Comparison of ENCODE assay signal across 4 cellular contexts in genomic region chr17:14134456-14134855, GRCh38.
TF ChIP-seq lines count a peak whose summit lies in the region.

No MANE protein-coding gene starts in this region.

TF ChIP-seq in A549, 52 proteins besides CTCF, POLR2A, EP300 and RAD21:
- TF ChIP-seq RCOR1 (IDR thresholded peaks at IDR 0.05; ENCODE audit: low read depth, low read length) (no peak), ZNF302 (CRISPR knock-in tag; IDR thresholded peaks at IDR 0.05) (no peak), HOXB5 (CRISPR knock-in tag; IDR thresholded peaks at IDR 0.05) (no peak), ELK1 (IDR thresholded peaks at IDR 0.05; ENCODE audit: low read depth, low read length) (no peak), MAFK (IDR thresholded peaks at IDR 0.05; ENCODE audit: partially characterized antibody) (peak; percentile 96)
TF ChIP-seq in A549: peak in this region for 1.

TF ChIP-seq in IMR-90, 13 proteins besides CTCF, POLR2A, EP300 and RAD21:
- no peak for TF ChIP-seq USF2 (IDR thresholded peaks at IDR 0.05; ENCODE audit: low read depth, low read length)
- peak; percentile 95 for TF ChIP-seq MAFK (IDR thresholded peaks at IDR 0.05; ENCODE audit: low read depth, low read length)
TF ChIP-seq in IMR-90: peak in this region for 1.

TF ChIP-seq in H1, 55 proteins besides CTCF, POLR2A, EP300 and RAD21:
- peak; percentile 88 for TF ChIP-seq MAFK (IDR thresholded peaks at IDR 0.05; ENCODE audit: low read depth, low read length)
- no peak for TF ChIP-seq SUZ12 (IDR thresholded peaks at IDR 0.05; ENCODE audit: low read length)

TF ChIP-seq in SK-N-SH, 30 proteins besides CTCF, POLR2A, EP300 and RAD21:
- no peak for TF ChIP-seq REST (IDR thresholded peaks at IDR 0.05; ENCODE audit: low read depth, low read length)
- no peak for TF ChIP-seq TAF1 (IDR thresholded peaks at IDR 0.05; ENCODE audit: borderline replicate concordance, low read depth, low read length)
- no peak for TF ChIP-seq GABPA (IDR thresholded peaks at IDR 0.05; ENCODE audit: low read depth)
- no peak for TF ChIP-seq FOSL2 (IDR thresholded peaks at IDR 0.05; ENCODE audit: borderline replicate concordance, low read depth)
- TF ChIP-seq, protein P1, sequence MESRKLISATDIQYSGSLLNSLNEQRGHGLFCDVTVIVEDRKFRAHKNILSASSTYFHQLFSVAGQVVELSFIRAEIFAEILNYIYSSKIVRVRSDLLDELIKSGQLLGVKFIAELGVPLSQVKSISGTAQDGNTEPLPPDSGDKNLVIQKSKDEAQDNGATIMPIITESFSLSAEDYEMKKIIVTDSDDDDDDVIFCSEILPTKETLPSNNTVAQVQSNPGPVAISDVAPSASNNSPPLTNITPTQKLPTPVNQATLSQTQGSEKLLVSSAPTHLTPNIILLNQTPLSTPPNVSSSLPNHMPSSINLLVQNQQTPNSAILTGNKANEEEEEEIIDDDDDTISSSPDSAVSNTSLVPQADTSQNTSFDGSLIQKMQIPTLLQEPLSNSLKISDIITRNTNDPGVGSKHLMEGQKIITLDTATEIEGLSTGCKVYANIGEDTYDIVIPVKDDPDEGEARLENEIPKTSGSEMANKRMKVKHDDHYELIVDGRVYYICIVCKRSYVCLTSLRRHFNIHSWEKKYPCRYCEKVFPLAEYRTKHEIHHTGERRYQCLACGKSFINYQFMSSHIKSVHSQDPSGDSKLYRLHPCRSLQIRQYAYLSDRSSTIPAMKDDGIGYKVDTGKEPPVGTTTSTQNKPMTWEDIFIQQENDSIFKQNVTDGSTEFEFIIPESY (IDR thresholded peaks at IDR 0.05; ENCODE audit: borderline replicate concordance, low read depth): no peak
- TF ChIP-seq YY1 (IDR thresholded peaks at IDR 0.05; ENCODE audit: low read depth): no peak
- TF ChIP-seq, protein P2, sequence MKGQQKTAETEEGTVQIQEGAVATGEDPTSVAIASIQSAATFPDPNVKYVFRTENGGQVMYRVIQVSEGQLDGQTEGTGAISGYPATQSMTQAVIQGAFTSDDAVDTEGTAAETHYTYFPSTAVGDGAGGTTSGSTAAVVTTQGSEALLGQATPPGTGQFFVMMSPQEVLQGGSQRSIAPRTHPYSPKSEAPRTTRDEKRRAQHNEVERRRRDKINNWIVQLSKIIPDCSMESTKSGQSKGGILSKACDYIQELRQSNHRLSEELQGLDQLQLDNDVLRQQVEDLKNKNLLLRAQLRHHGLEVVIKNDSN (IDR thresholded peaks at IDR 0.05; ENCODE audit: borderline replicate concordance, low read depth): no peak
- no peak for TF ChIP-seq FOXJ3 (CRISPR knock-in tag; IDR thresholded peaks at IDR 0.05)
- no peak for TF ChIP-seq RXRA (IDR thresholded peaks at IDR 0.05; ENCODE audit: borderline replicate concordance, low read depth)
